22 cellular contexts compared by ENCODE assay signal in genomic region chr1:20320734-20321133, GRCh38. TPM values are rescaled to one million over a fixed set of nuclear protein-coding genes. Genes with fewer than 3 reads are reported as not detected.
"Had no signal": no experiment of that assay in that cellular context is flagged by ENCODE, and none has a peak within 500 bp of the region (broad histone marks: within the 10 kb centered on the region; RNA-seq: fewer than 3 reads in every experiment).

No MANE protein-coding gene starts in this region.

- H3K36me3 ChIP-seq: ascending aorta, SJSA1, upper lobe of left lung had no signal

- H3K27ac ChIP-seq: ascending aorta, SJSA1, skin epidermis had no signal

- H3K9me3 Mint-ChIP-seq: activated B cell treated with CpG ODN at 0.5 μM for 24 hours; endodermal cell; immature natural killer cell; natural killer cell treated with Interleukin-12 subunit alpha and Interleukin-12 subunit beta and Interleukin-15 and Interleukin-18, amount 100 ng/mL, for 72 hours; stimulated activated naive CD8-positive, alpha-beta T cell treated with anti-CD3 and anti-CD28 coated beads, Interleukin-15, Interleukin-2, amounts not matched to agents 100 ng/mL and 50 ng/mL, for 24 hours had no signal

- H3K27ac Mint-ChIP-seq: activated B cell treated with CpG ODN at 0.5 μM for 24 hours; endodermal cell; immature natural killer cell; natural killer cell treated with Interleukin-12 subunit alpha and Interleukin-12 subunit beta and Interleukin-15 and Interleukin-18, amount 100 ng/mL, for 72 hours; progenitor cell of endocrine pancreas; stimulated activated naive CD8-positive, alpha-beta T cell treated with anti-CD3 and anti-CD28 coated beads, Interleukin-15, Interleukin-2, amounts not matched to agents 100 ng/mL and 50 ng/mL, for 24 hours had no signal

- H3K9me3 ChIP-seq: ascending aorta, SJSA1, upper lobe of left lung had no signal

- H3K4me3 ChIP-seq: ascending aorta, SJSA1, skin epidermis, upper lobe of left lung had no signal

- DNase-seq: activated B cell treated with CpG ODN at 0.5 μM for 24 hours; activated CD4-positive, alpha-beta T cell treated with anti-CD3 and anti-CD28 coated beads, Interleukin-2, amount 50 U/mL, for 1 hour; activated effector memory CD4-positive, alpha-beta T cell treated with anti-CD3 and anti-CD28 coated beads, Interleukin-2, amount 50 U/mL, for 16 hours; endodermal cell; immature natural killer cell; mesendoderm; right cardiac atrium; stimulated activated CD4-positive, alpha-beta T cell treated with anti-CD3 and anti-CD28 coated beads, Interleukin-15, amount 100 ng/mL, for 24 hours; stimulated activated CD4-positive, alpha-beta T cell treated with anti-CD3 and anti-CD28 coated beads, Interleukin-4, amount 100 ng/mL, for 1 hour; upper lobe of left lung had no signal

- H3K4me1 Mint-ChIP-seq: immature natural killer cell had no signal

- H3K36me3 Mint-ChIP-seq: immature natural killer cell; natural killer cell treated with Interleukin-12 subunit alpha and Interleukin-12 subunit beta and Interleukin-15 and Interleukin-18, amount 100 ng/mL, for 72 hours had no signal

- H3K4me1 ChIP-seq: ascending aorta had no signal

- ATAC-seq: natural killer cell treated with Interleukin-12 subunit alpha and Interleukin-12 subunit beta and Interleukin-15 and Interleukin-18, amount 100 ng/mL, for 72 hours had no signal

- H3K27me3 ChIP-seq: SJSA1, upper lobe of left lung had no signal

- H3K4me3 Mint-ChIP-seq: activated B cell treated with CpG ODN at 0.5 μM for 24 hours; endodermal cell; immature natural killer cell; stimulated activated naive CD8-positive, alpha-beta T cell treated with anti-CD3 and anti-CD28 coated beads, Interleukin-15, Interleukin-2, amounts not matched to agents 100 ng/mL and 50 ng/mL, for 24 hours had no signal

RNA-seq across cellular contexts. Expression of gene VWA5B1, which starts 30.1 kb away (rescaled TPM):
- total RNA-seq: activated B cell treated with CpG ODN at 0.5 μM for 24 hours; activated CD8-positive, alpha-beta memory T cell treated with anti-CD3 and anti-CD28 coated beads for 36 hours; ascending aorta; bronchial epithelial cell; chondrocyte; dermis microvascular lymphatic vessel endothelial cell; epithelial cell of proximal tubule; lower leg skin; natural killer cell treated with Interleukin-12 subunit alpha and Interleukin-12 subunit beta and Interleukin-15 and Interleukin-18, amount 100 ng/mL, for 72 hours; SJSA1 had no signal
